8 cellular contexts compared by ENCODE assay signal in the genomic region with DNA sequence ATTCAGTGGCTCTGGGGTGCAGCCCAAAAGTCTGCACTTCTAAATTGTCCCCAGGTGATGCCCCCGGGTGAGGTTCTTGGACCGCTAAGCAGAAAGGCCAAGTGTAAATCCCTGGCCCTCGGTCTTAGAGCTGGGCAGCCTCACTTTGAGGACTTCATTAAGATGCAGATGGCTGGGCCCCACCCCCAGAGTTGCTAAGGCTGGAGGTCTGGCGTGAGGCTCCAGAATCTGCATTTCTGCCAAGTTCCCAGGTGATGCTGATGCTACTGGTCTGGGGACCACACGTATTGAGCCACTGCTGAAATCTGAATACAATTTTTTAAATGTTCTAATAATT.
DNase-seq lines count a peak whose midpoint lies in the region; ATAC-seq and TF ChIP-seq lines count a peak whose summit lies in the region.

No MANE protein-coding gene starts in this region.

- no peaks in the 10 kb centered on the region for H3K27me3 ChIP-seq in KMS-11 (ENCODE audit: insufficient read depth, low read depth)
- H3K27me3 ChIP-seq in muscle layer of duodenum (ENCODE audit: low read depth, low read length): no peaks in the 10 kb centered on the region

- H3K4me3 ChIP-seq in AG10803 (ENCODE audit: low read length) (peak overlapping the region; percentile 71), KMS-11 (IDR thresholded peaks at IDR 0.05; ENCODE audit: insufficient read depth, low read depth, low read length) (no peak overlapping the region), muscle layer of duodenum (ENCODE audit: low read depth in 1 of 2, low read length in 2 of 2) (peak overlapping the region; percentile 75 to 79)

- DNase-seq in AG10803 (ENCODE audit: low read depth): no peak
- no peak for DNase-seq in central memory CD8-positive, alpha-beta T cell (ENCODE audit: low spot score in 2 of 2)
- DNase-seq in NCI-H524 treated with DMSO at 0.1 percent for 48 hours (lab: John Stamatoyannopoulos, UW): no peak
- no peak for DNase-seq in GM19238 (ENCODE audit: insufficient read length, low spot score)

- H3K4me3 Mint-ChIP-seq in central memory CD8-positive, alpha-beta T cell: peak overlapping the region; percentile 95

- H3K36me3 ChIP-seq in KMS-11 (ENCODE audit: insufficient read depth): no peaks in the 10 kb centered on the region
- H3K36me3 ChIP-seq in muscle layer of duodenum (ENCODE audit: control insufficient read depth in 1 of 2, insufficient read depth in 2 of 2, low read length in 2 of 2): no peaks in the 10 kb centered on the region

- H3K4me1 ChIP-seq in KMS-11 (ENCODE audit: low read depth, poor library complexity, severe bottlenecking) (peaks cover 8% of the 10 kb centered on the region), muscle layer of duodenum (ENCODE audit: control insufficient read depth in 1 of 2, insufficient read depth in 2 of 2, low read length in 2 of 2) (peaks cover 3 to 15% of the 10 kb centered on the region in 2 donors)

- peak overlapping the region; percentile 94 for H3K27ac Mint-ChIP-seq in central memory CD8-positive, alpha-beta T cell (ENCODE audit: low read depth)

- peaks cover 36% of the 10 kb centered on the region for H3K4me1 Mint-ChIP-seq in central memory CD8-positive, alpha-beta T cell

- H3K4me2 ChIP-seq in KMS-11: peak overlapping the region; percentile 91

- H3K9ac ChIP-seq in KMS-11: no peak overlapping the region

- peaks cover 9% of the 10 kb centered on the region; the same call in 1 of the 2 replicates for H3K79me2 ChIP-seq in KMS-11 (ENCODE audit: insufficient read depth, low read depth)

- H3K27ac ChIP-seq in KMS-11 (no peak overlapping the region), muscle layer of duodenum (ENCODE audit: low read length) (no peak overlapping the region)

- H3K9me3 Mint-ChIP-seq in central memory CD8-positive, alpha-beta T cell: no peaks in the 10 kb centered on the region

- H2AFZ ChIP-seq in KMS-11 (ENCODE audit: low read depth): peak overlapping the region; percentile 90; the same call in 1 of the 2 replicates

- no peaks in the 10 kb centered on the region for H4K20me1 ChIP-seq in KMS-11 (ENCODE audit: insufficient read depth)

- no peaks in the 10 kb centered on the region for H3K9me3 ChIP-seq in muscle layer of duodenum (ENCODE audit: control insufficient read depth in 1 of 2, low read length in 2 of 2)

- TF ChIP-seq CTCF in AG10803 (conservative IDR thresholded peaks at IDR 0.05; ENCODE audit: low read length) (no peak), KMS-11 (conservative IDR thresholded peaks at IDR 0.05; ENCODE audit: low read depth, low read length) (no peak)

- ATAC-seq in central memory CD8-positive, alpha-beta T cell (replicated peaks; ENCODE audit: extremely low read depth, poor library complexity, severe bottlenecking): no peak
- no peak for ATAC-seq in GM21381 (IDR thresholded peaks at IDR 0.05; ENCODE audit: unreplicated experiment)
- ATAC-seq in GM18907 (IDR thresholded peaks at IDR 0.05; ENCODE audit: unreplicated experiment): no peak

- no peaks in the 10 kb centered on the region for H3K27me3 Mint-ChIP-seq in central memory CD8-positive, alpha-beta T cell

- peaks cover 7% of the 10 kb centered on the region for H3K36me3 Mint-ChIP-seq in central memory CD8-positive, alpha-beta T cell (ENCODE audit: insufficient read depth)
